Comparison of ENCODE assay signal across 8 cellular contexts in the genomic region with DNA sequence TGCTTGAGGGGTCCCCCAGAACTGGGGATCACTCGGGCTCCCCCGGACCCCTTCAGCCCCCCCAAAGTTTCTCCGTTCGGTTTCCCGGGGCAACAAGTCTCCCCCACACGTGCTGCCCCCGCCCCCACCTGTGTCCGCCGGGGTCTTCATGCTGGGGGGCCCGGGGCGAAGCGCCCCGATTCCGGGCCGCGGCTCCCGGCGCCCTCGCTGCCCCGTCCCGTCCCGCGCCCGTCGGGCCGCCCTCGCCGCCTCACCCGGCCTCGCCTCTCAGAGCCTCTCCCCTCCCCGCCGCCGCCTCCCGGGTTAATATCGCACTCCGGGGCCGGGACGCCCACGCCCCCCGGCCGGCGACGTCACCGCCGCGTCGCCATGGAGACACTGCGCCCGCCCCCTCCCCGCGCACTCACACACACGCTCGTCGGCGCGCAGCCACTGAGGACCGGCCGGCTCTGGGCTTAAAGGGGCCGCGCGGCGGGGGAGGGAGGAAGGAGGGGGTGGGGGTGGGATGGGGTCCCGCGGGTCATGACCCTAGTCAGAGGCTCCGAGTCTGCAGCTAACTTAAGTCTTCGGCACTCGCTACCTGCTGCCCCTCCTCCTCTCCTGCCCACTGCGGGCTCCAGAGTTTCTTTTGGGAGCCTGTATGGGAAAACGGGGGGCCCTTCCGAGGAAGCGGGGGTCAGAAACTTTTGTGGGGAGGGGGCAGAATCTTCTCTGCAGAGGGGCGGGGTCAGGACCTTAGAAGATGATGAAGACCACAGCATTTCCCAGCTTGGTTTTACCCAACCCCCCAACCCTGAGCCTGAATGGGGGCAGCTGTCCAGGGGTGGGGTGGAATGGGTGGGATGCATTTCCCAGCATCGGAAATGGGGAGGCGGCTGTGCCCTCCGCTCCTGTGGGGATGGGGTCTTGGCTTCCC. TPM values are rescaled to one million over a fixed set of nuclear protein-coding genes. Genes with fewer than 3 reads are reported as not detected.
DNase-seq lines count a peak whose midpoint lies in the region; ATAC-seq and TF ChIP-seq lines count a peak whose summit lies in the region.

A gene (minus strand): TSS at position 279 of the 916 bp plus-strand sequence. CDS start 129 bp downstream, at position 150.

- no peaks in the 10 kb centered on the region for H3K9me3 Mint-ChIP-seq in neural crest cell

- peak; percentile 97 for DNase-seq in D341Med (ENCODE audit: low spot score)
- DNase-seq in LHCN-M2 (ENCODE audit: low read depth), result peak; percentile 87
- DNase-seq in SHP77 treated with DMSO at 0.1 percent for 48 hours (lab: John Stamatoyannopoulos, UW), result peak; percentile 42
- DNase-seq in activated gamma-delta T cell (lab: John Stamatoyannopoulos, UW), result peak; percentile 94
- peak; percentile 91 for DNase-seq in fibroblast of villous mesenchyme (ENCODE audit: low read depth)
- DNase-seq in neural crest cell (ENCODE audit: low read depth, low spot score), result peak; percentile 87
- peak; percentile 96 for DNase-seq in stomach

- peak within 1 kb of the TSS; percentile 82 for H3K27ac Mint-ChIP-seq in neural crest cell (ENCODE audit: unreplicated experiment)

- H3K4me1 Mint-ChIP-seq in neural crest cell, result peaks cover 32% of the 10 kb centered on the region

- WGBS in stomach, 5 donors, result 0 to 5% (median 1%) methylated on average over 11 to 75 of the region's 75 CpGs

- H3K27me3 Mint-ChIP-seq in neural crest cell (ENCODE audit: low read depth), result peaks cover 7% of the 10 kb centered on the region

- peaks cover 0 to 3% (median 2%) of the 10 kb centered on the region in 4 donors for H3K36me3 ChIP-seq in stomach

- intact Hi-C loops in stomach (cut with DNase I; ENCODE audit: low total_unique reads), result no loop called here

- H3K36me3 Mint-ChIP-seq in neural crest cell (ENCODE audit: low read depth), result no peaks in the 10 kb centered on the region

- peak within 1 kb of the TSS; percentile 88 for H3K4me3 Mint-ChIP-seq in neural crest cell

- H3K27ac ChIP-seq in stomach, result peak within 1 kb of the TSS; percentile 99 to 100 (median 99)

- H3K4me1 ChIP-seq in stomach, result peaks cover 30 to 55% (median 46%) of the 10 kb centered on the region in 4 donors

- ATAC-seq in GM21576 (IDR thresholded peaks at IDR 0.05; ENCODE audit: unreplicated experiment), result peak; percentile 52

- no peak for TF ChIP-seq CTCF in fibroblast of villous mesenchyme (IDR thresholded peaks at IDR 0.05; ENCODE audit: insufficient read depth, low read depth, low read length)
- no peak for TF ChIP-seq CTCF in neural crest cell (conservative IDR thresholded peaks at IDR 0.05)
- no peak for TF ChIP-seq CTCF in stomach (IDR thresholded peaks at IDR 0.05)

- H3K4me3 ChIP-seq in fibroblast of villous mesenchyme (ENCODE audit: low read depth, low read length) (peak within 1 kb of the TSS; percentile 90), stomach (peak within 1 kb of the TSS; percentile 91 to 97 (median 92))

- peak in 1 of 4 donors; percentile 64 for TF ChIP-seq POLR2A in stomach (IDR thresholded peaks at IDR 0.05)

- H3K9me3 ChIP-seq in stomach, result no peaks in the 10 kb centered on the region

- no peak for TF ChIP-seq EP300 in stomach (IDR thresholded peaks at IDR 0.05)

- H3K27me3 ChIP-seq in stomach, result no peaks in the 10 kb centered on the region

RNA-seq across cellular contexts. Expression of the gene that starts here (rescaled TPM):
- total RNA-seq in LHCN-M2 (2014; rRNA removed) (49.1 and 56.2 TPM in 2 replicates), fibroblast of villous mesenchyme (27.6 and 32.5 TPM in 2 replicates), neural crest cell (102 and 105 TPM in 2 replicates), stomach (100 to 1,000 TPM in 1 of 5 donors, 10 to 100 TPM in 4; 11.6 to 118 (median 40.6) TPM)
- 46.3 TPM for polyA plus RNA-seq in LHCN-M2 (2012)
- 10 to 100 TPM; 12.9 to 36.5 (median 16.3) TPM for polyA plus RNA-seq in stomach

Comparison
In these comparisons a context has a peak if more than half of its experiments do, and no peak if none do; other contexts are left out.
1. Peak in every context shown above with its lines: DNase-seq, ATAC-seq, H3K4me3 ChIP-seq and H3K27ac ChIP-seq.
2. DNase-seq: peak in every context shown above with its lines; median percentile 97 in D341Med; 96 in stomach; 94 in activated gamma-delta T cell; 91 in fibroblast of villous mesenchyme; 87 in LHCN-M2; 87 in neural crest cell; 42 in SHP77 treated with DMSO at 0.1 percent for 48 hours.